Comparison of ENCODE assay signal across 8 cellular contexts in genomic region chr6:52361347-52361944, GRCh38. TPM values are rescaled to one million over a fixed set of nuclear protein-coding genes. Genes with fewer than 3 reads are reported as not detected.
DNase-seq lines count a peak whose midpoint lies in the region; ATAC-seq and TF ChIP-seq lines count a peak whose summit lies in the region.

No MANE protein-coding gene starts in this region.

- peaks cover 39% of the 10 kb centered on the region for H3K4me1 Mint-ChIP-seq in CD14-positive monocyte

- in situ Hi-C loops in HAP-1 (cut with MboI; ENCODE audit: low sequenced_read_pairs) = no loop called here

- peak overlapping the region; percentile 79 to 87 for H3K4me3 Mint-ChIP-seq in CD14-positive monocyte

- peak overlapping the region; percentile 72 for H3K4me3 ChIP-seq in HAP-1
- peak overlapping the region; percentile 89 for H3K4me3 ChIP-seq in RWPE2 (ENCODE audit: severe bottlenecking)
- H3K4me3 ChIP-seq in cardiac fibroblast (replicated peaks in 1 of 2; ENCODE audit: low read depth in 2 of 2, low read length in 2 of 2) = peak overlapping the region; percentile 47 to 75
- H3K4me3 ChIP-seq in stomach = peak overlapping the region; percentile 80 to 93 (median 86)

- no peak overlapping the region for H3K27ac ChIP-seq in RWPE2 (ENCODE audit: poor library complexity, severe bottlenecking)
- peak overlapping the region; percentile 57 to 93 (median 88) for H3K27ac ChIP-seq in stomach

- H3K36me3 ChIP-seq in HAP-1 (replicated peaks) (no peaks in the 10 kb centered on the region), RWPE2 (ENCODE audit: low read depth) (no peaks in the 10 kb centered on the region), stomach (no peaks in the 10 kb centered on the region)

- TF ChIP-seq POLR2A in stomach (IDR thresholded peaks at IDR 0.05) = no peak

- peak overlapping the region; percentile 89 to 94 (median 94) for H3K27ac Mint-ChIP-seq in CD14-positive monocyte

- H3K9me3 ChIP-seq in HAP-1 (no peaks in the 10 kb centered on the region), RWPE2 (ENCODE audit: severe bottlenecking) (no peaks in the 10 kb centered on the region), stomach (no peaks in the 10 kb centered on the region)

- H3K27me3 ChIP-seq in HAP-1 (ENCODE audit: low read depth) (no peaks in the 10 kb centered on the region), RWPE2 (ENCODE audit: insufficient read depth, poor library complexity, severe bottlenecking) (no peaks in the 10 kb centered on the region), stomach (no peaks in the 10 kb centered on the region)

- intact Hi-C loops in CD14-positive monocyte (cut with micrococcal nuclease) (loop anchor here (5.0 kb wide), 2 partner anchors 74 to 79 kb away; partner anchors contain the start of gene MCM3 (in 1 of the 2)), stomach (cut with DNase I; ENCODE audit: low total_unique reads) (no loop called here)

- TF ChIP-seq CTCF in CD14-positive monocyte (IDR thresholded peaks at IDR 0.05) = no peak
- TF ChIP-seq CTCF in RWPE2 (IDR thresholded peaks at IDR 0.05; ENCODE audit: poor library complexity, severe bottlenecking) = no peak
- no peak for TF ChIP-seq CTCF in cardiac fibroblast (IDR thresholded peaks at IDR 0.05; ENCODE audit: low read depth, low read length)
- TF ChIP-seq CTCF in stomach (IDR thresholded peaks at IDR 0.05) = no peak

- H3K36me3 Mint-ChIP-seq in CD14-positive monocyte = peaks cover under 1 to 2% of the 10 kb centered on the region in 2 donors

- no peak for ATAC-seq in RWPE2 (ENCODE audit: low read depth)
- peak; percentile 9 for ATAC-seq in left lobe of liver

- DNase-seq in CD14-positive monocyte (ENCODE audit: low spot score) (peak; percentile 75), HAP-1 (ENCODE audit: low spot score in 2 of 2) (no peak), RWPE2 (ENCODE audit: low spot score) (no peak), cardiac fibroblast (ENCODE audit: low read depth in 2 of 2) (peak in 1 of 2 donors; percentile 39), left lobe of liver (ENCODE audit: low spot score) (no peak), stomach (no peak), cortex of kidney (lab: John Stamatoyannopoulos, UW) (no peak), SW480 (ENCODE audit: low spot score) (no peak)

- 0 out of 2 replicates have a peak, but pooled peaks cover 3% of the 10 kb centered on the region for H3K4me1 ChIP-seq in HAP-1
- no peaks in the 10 kb centered on the region for H3K4me1 ChIP-seq in RWPE2 (ENCODE audit: insufficient read depth, poor library complexity, severe bottlenecking)
- peaks cover 9 to 57% (median 32%) of the 10 kb centered on the region in 4 donors for H3K4me1 ChIP-seq in stomach

- peaks cover 0 to 2% (median 1%) of the 10 kb centered on the region in 3 donors for H3K27me3 Mint-ChIP-seq in CD14-positive monocyte (ENCODE audit: low read depth in 3 of 3)

- TF ChIP-seq EP300 in stomach (IDR thresholded peaks at IDR 0.05) = no peak

- WGBS in stomach, 5 donors = 23 to 37% (median 32%) methylated on average over 16 to 18 of the region's 18 CpGs

- no peaks in the 10 kb centered on the region for H3K9me3 Mint-ChIP-seq in CD14-positive monocyte

RNA-seq across cellular contexts. Expression of gene PAQR8, which starts 0.5 kb away (rescaled TPM):
- polyA plus RNA-seq in CD14-positive monocyte (10 to 100 TPM in 1 of 2 donors, 1 to 10 TPM in 1; 6.8 to 17.4 TPM), stomach (1 to 10 TPM; 4.0 to 5.2 (median 5.2) TPM)
- total RNA-seq in left lobe of liver (0.75 TPM), stomach (10 to 100 TPM; 14.6 to 46.1 (median 19.6) TPM)

RNA-seq across cellular contexts. Expression of gene EFHC1, which starts 58.7 kb away (rescaled TPM):
- polyA plus RNA-seq in CD14-positive monocyte = 1 to 10 TPM in 1 of 2 donors, under 1 TPM in 1; 0.30 to 2.3 TPM
- 3.9 TPM for total RNA-seq in left lobe of liver
- 10 to 100 TPM in 4 of 5 donors, 1 to 10 TPM in 1; 9.3 to 54.3 (median 50.4) TPM for total RNA-seq in stomach
- 10 to 100 TPM in 1 of 3 donors, 1 to 10 TPM in 2; 7.2 to 28.1 (median 7.8) TPM for polyA plus RNA-seq in stomach
